ENCODE assay signal across 1 cellular context in the genomic region with DNA sequence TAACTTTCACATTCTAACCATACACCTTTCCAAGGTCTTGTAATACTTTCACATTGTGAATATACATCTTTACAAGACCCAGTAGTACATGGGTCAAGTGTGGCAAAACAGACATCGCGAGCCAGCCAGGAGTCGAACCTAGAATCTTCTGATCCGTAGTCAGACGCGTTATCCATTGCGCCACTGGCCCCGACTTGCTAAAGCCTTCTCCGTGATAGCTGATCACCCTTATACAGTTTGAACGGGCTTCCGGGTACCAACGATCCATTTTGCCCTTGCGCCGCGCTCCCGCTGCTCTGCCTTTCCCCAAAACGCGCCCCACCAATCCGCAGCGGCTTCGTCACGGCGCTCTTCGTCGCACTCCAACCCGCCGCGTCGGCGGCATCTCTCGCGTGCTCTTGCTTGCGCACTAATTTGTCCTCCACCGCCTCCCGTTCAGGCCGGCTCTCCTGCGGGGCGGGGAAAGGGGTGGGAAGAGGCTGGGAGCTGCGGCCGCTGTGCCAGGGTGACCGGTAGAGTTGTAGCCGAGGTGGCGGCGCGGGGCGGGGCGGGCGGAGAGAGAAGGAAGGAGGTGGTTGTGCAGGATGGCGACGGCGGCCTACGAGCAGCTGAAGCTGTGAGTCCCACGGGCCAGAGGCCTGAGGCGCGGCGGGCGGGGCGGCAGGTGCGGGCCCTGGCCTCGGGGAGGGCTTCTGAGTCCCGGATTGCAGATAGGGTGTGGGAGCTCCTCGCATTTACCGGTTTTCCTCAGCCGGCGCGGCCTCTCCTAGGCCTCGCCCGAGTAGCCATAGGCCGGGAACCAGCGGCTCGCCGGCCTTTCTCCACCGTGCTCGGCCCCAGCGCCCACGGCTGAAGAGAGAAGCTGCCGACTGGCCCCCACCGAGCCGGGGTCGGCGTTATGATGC.
A peak's percentile ranks its signal among the peaks of the same experiment; 100 is the strongest.
TF ChIP-seq lines count a peak whose summit lies in the region.

A gene with protein sequence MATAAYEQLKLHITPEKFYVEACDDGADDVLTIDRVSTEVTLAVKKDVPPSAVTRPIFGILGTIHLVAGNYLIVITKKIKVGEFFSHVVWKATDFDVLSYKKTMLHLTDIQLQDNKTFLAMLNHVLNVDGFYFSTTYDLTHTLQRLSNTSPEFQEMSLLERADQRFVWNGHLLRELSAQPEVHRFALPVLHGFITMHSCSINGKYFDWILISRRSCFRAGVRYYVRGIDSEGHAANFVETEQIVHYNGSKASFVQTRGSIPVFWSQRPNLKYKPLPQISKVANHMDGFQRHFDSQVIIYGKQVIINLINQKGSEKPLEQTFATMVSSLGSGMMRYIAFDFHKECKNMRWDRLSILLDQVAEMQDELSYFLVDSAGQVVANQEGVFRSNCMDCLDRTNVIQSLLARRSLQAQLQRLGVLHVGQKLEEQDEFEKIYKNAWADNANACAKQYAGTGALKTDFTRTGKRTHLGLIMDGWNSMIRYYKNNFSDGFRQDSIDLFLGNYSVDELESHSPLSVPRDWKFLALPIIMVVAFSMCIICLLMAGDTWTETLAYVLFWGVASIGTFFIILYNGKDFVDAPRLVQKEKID (plus strand): TSS at position 515 of the 905 bp plus-strand sequence. CDS start 70 bp downstream, at position 585.

TF ChIP-seq in K562, 482 proteins besides CTCF, POLR2A, EP300 and RAD21 (continued from another document and continues in another):
- TF ChIP-seq RERE (CRISPR knock-in tag; IDR thresholded peaks at IDR 0.05; ENCODE audit: borderline replicate concordance): peak; percentile 36; the same call in 1 of the 2 replicates
- TF ChIP-seq GMEB1 (CRISPR knock-in tag; IDR thresholded peaks at IDR 0.05): peak; percentile 94
- TF ChIP-seq HBP1 (CRISPR knock-in tag; IDR thresholded peaks at IDR 0.05): no peak
- TF ChIP-seq, protein P1, sequence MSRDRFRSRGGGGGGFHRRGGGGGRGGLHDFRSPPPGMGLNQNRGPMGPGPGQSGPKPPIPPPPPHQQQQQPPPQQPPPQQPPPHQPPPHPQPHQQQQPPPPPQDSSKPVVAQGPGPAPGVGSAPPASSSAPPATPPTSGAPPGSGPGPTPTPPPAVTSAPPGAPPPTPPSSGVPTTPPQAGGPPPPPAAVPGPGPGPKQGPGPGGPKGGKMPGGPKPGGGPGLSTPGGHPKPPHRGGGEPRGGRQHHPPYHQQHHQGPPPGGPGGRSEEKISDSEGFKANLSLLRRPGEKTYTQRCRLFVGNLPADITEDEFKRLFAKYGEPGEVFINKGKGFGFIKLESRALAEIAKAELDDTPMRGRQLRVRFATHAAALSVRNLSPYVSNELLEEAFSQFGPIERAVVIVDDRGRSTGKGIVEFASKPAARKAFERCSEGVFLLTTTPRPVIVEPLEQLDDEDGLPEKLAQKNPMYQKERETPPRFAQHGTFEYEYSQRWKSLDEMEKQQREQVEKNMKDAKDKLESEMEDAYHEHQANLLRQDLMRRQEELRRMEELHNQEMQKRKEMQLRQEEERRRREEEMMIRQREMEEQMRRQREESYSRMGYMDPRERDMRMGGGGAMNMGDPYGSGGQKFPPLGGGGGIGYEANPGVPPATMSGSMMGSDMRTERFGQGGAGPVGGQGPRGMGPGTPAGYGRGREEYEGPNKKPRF (IDR thresholded peaks at IDR 0.05; ENCODE audit: low read depth, low read length): no peak
- no peak for TF ChIP-seq MAFK (IDR thresholded peaks at IDR 0.05; ENCODE audit: low read length)
- no peak for TF ChIP-seq CBX2 (IDR thresholded peaks at IDR 0.05; ENCODE audit: insufficient read depth, low read length, poor library complexity, severe bottlenecking)
- TF ChIP-seq SOX6 (IDR thresholded peaks at IDR 0.05): peak; percentile 76; the same call in 1 of the 2 replicates
- TF ChIP-seq ETV5 (CRISPR knock-in tag; IDR thresholded peaks at IDR 0.05; ENCODE audit: low read depth): peak; percentile 69; the same call in 1 of the 2 replicates
- no peak for TF ChIP-seq ZC3H4 (CRISPR knock-in tag; IDR thresholded peaks at IDR 0.05; ENCODE audit: borderline replicate concordance)
- TF ChIP-seq CC2D1A (IDR thresholded peaks at IDR 0.05): no peak
- TF ChIP-seq, protein P2, sequence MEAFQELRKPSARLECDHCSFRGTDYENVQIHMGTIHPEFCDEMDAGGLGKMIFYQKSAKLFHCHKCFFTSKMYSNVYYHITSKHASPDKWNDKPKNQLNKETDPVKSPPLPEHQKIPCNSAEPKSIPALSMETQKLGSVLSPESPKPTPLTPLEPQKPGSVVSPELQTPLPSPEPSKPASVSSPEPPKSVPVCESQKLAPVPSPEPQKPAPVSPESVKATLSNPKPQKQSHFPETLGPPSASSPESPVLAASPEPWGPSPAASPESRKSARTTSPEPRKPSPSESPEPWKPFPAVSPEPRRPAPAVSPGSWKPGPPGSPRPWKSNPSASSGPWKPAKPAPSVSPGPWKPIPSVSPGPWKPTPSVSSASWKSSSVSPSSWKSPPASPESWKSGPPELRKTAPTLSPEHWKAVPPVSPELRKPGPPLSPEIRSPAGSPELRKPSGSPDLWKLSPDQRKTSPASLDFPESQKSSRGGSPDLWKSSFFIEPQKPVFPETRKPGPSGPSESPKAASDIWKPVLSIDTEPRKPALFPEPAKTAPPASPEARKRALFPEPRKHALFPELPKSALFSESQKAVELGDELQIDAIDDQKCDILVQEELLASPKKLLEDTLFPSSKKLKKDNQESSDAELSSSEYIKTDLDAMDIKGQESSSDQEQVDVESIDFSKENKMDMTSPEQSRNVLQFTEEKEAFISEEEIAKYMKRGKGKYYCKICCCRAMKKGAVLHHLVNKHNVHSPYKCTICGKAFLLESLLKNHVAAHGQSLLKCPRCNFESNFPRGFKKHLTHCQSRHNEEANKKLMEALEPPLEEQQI (IDR thresholded peaks at IDR 0.05): peak; percentile 78
- TF ChIP-seq NELFE (IDR thresholded peaks at IDR 0.05; ENCODE audit: insufficient read depth, insufficient read length): no peak
- TF ChIP-seq BDP1 (IDR thresholded peaks at IDR 0.05; ENCODE audit: insufficient read depth, insufficient read length): peak; percentile 93
- no peak for TF ChIP-seq ZNF766 (CRISPR knock-in tag; conservative IDR thresholded peaks at IDR 0.05)
- peak; percentile 100 for TF ChIP-seq LCOR (CRISPR knock-in tag; IDR thresholded peaks at IDR 0.05)
- TF ChIP-seq GATA2 (CRISPR knock-in tag; IDR thresholded peaks at IDR 0.05): no peak
- peak; percentile 82 for TF ChIP-seq VEZF1 (CRISPR knock-in tag; IDR thresholded peaks at IDR 0.05)
- TF ChIP-seq HSF4 (CRISPR knock-in tag; IDR thresholded peaks at IDR 0.05; ENCODE audit: borderline replicate concordance): no peak
- no peak for TF ChIP-seq ARID1B (IDR thresholded peaks at IDR 0.05)
- TF ChIP-seq E2F3 (CRISPR knock-in tag; IDR thresholded peaks at IDR 0.05): peak; percentile 66; the same call in 1 of the 2 replicates
- peak; percentile 89 for TF ChIP-seq MAX (CRISPR knock-in tag; IDR thresholded peaks at IDR 0.05)
- TF ChIP-seq ZNF395 (CRISPR knock-in tag; IDR thresholded peaks at IDR 0.05): no peak; the same call in 1 of the 2 replicates
- TF ChIP-seq NCOR1 (IDR thresholded peaks at IDR 0.05): 0 out of 2 replicates have a peak, but pooled peaks have one; percentile 27
- peak; percentile 74 for TF ChIP-seq SAP30 (IDR thresholded peaks at IDR 0.05; ENCODE audit: borderline replicate concordance, insufficient read depth, low read depth, low read length, poor library complexity, severe bottlenecking)
- TF ChIP-seq, protein P3, sequence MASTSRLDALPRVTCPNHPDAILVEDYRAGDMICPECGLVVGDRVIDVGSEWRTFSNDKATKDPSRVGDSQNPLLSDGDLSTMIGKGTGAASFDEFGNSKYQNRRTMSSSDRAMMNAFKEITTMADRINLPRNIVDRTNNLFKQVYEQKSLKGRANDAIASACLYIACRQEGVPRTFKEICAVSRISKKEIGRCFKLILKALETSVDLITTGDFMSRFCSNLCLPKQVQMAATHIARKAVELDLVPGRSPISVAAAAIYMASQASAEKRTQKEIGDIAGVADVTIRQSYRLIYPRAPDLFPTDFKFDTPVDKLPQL (IDR thresholded peaks at IDR 0.05; ENCODE audit: extremely low read depth, insufficient read length): no peak
- no peak for TF ChIP-seq POLR2AphosphoS2 (IDR thresholded peaks at IDR 0.05; ENCODE audit: low read length)
- no peak for TF ChIP-seq ELK3 (CRISPR knock-in tag; IDR thresholded peaks at IDR 0.05)
- peak; percentile 89 for TF ChIP-seq NR4A1 (CRISPR knock-in tag; IDR thresholded peaks at IDR 0.05)
- peak; percentile 24; the same call in 1 of the 2 replicates for TF ChIP-seq NR4A1 (tag; IDR thresholded peaks at IDR 0.05)
- TF ChIP-seq RAD51 (IDR thresholded peaks at IDR 0.05; ENCODE audit: borderline replicate concordance, low read depth): no peak
